In genomic region chr6:155627722-155628212, GRCh38 we compare ENCODE assay signal across 8 cellular contexts.
DNase-seq lines count a peak whose midpoint lies in the region; ATAC-seq, FAIRE-seq and TF ChIP-seq lines count a peak whose summit lies in the region.
"Not testable (repeated sequence)": the region's sequence is repeated elsewhere in the genome, so short reads cannot be mapped to it uniquely, and the experiment has no call there.

No MANE protein-coding gene starts in this region.

- not testable (repeated sequence) for H3K4me3 Mint-ChIP-seq in T-helper 1 cell treated with Interleukin-12 subunit alpha and Interleukin-12 subunit beta and Interleukin-4 antibody, amounts not matched to agents 30 μg/mL and 1 μg/mL, for 36 hours; activated T-cell treated with anti-CD3 and anti-CD28 coated beads, Interleukin-2, amount 50 U/mL, for 24 hours; activated T-helper 2 cell treated with anti-CD3 and anti-CD28 coated beads, Interferon-gamma antibody, Interleukin-2, Interleukin-4, amounts not matched to agents 10 μg/mL and 5 μg/mL and 100 μg/mL, durations not matched to agents 14 hours and 24 hours and 36 hours (ENCODE audit: low read depth); activated naive CD8-positive, alpha-beta T cell treated with anti-CD3 and anti-CD28 coated beads for 36 hours
- H3K4me3 Mint-ChIP-seq in activated CD4-positive, alpha-beta memory T cell treated with anti-CD3 and anti-CD28 coated beads for 36 hours, result peak overlapping the region; percentile 24
- peak overlapping the region; percentile 32 for H3K4me3 Mint-ChIP-seq in stimulated activated effector memory CD8-positive, alpha-beta T cell treated with anti-CD3 and anti-CD28 coated beads, Interleukin-12 subunit alpha, Interleukin-12 subunit beta, amount 100 ng/mL, for 72 hours

- H3K9me3 Mint-ChIP-seq in T-helper 1 cell treated with Interleukin-12 subunit alpha and Interleukin-12 subunit beta and Interleukin-4 antibody, amounts not matched to agents 30 μg/mL and 1 μg/mL, for 36 hours; activated CD4-positive, alpha-beta memory T cell treated with anti-CD3 and anti-CD28 coated beads for 36 hours; activated T-cell treated with anti-CD3 and anti-CD28 coated beads, Interleukin-2, amount 50 U/mL, for 24 hours; activated T-helper 2 cell treated with anti-CD3 and anti-CD28 coated beads, Interferon-gamma antibody, Interleukin-2, Interleukin-4, amounts not matched to agents 10 μg/mL and 5 μg/mL and 100 μg/mL, durations not matched to agents 14 hours and 24 hours and 36 hours; activated naive CD8-positive, alpha-beta T cell treated with anti-CD3 and anti-CD28 coated beads for 36 hours: not testable (repeated sequence)
- peaks cover 16% of the 10 kb centered on the region for H3K9me3 Mint-ChIP-seq in stimulated activated effector memory CD8-positive, alpha-beta T cell treated with anti-CD3 and anti-CD28 coated beads, Interleukin-12 subunit alpha, Interleukin-12 subunit beta, amount 100 ng/mL, for 72 hours

- not testable (repeated sequence) for H4K20me1 ChIP-seq in HepG2 (ENCODE audit: insufficient read depth, low read length)

- TF ChIP-seq CTCF in HepG2 (CRISPR knock-in tag; IDR thresholded peaks at IDR 0.05), result not testable (repeated sequence)

- POLR2A ChIA-PET in activated CD4-positive, alpha-beta memory T cell treated with anti-CD3 and anti-CD28 coated beads for 36 hours (lab: Charles Lee), result interaction anchor here (0.6 to 1.4 kb wide), 4 partner anchors 208 to 1480 kb away, joined by 3 to 5 read pairs (median 3); no protein-coding TSS in a partner anchor
- POLR2A ChIA-PET in HepG2 (lab: Yijun Ruan, JAX), result not testable (repeated sequence)

- DNase-seq in activated CD4-positive, alpha-beta memory T cell treated with anti-CD3 and anti-CD28 coated beads for 36 hours; activated T-cell treated with anti-CD3 and anti-CD28 coated beads, Interleukin-2, amount 50 U/mL, for 24 hours; activated T-helper 2 cell treated with anti-CD3 and anti-CD28 coated beads, Interferon-gamma antibody, Interleukin-2, Interleukin-4, amounts not matched to agents 10 μg/mL and 5 μg/mL and 100 μg/mL, durations not matched to agents 14 hours and 24 hours and 36 hours (ENCODE audit: low spot score); activated naive CD8-positive, alpha-beta T cell treated with anti-CD3 and anti-CD28 coated beads for 36 hours; HepG2 (ENCODE audit: low spot score); stimulated activated effector memory CD8-positive, alpha-beta T cell treated with anti-CD3 and anti-CD28 coated beads, Interleukin-12 subunit alpha, Interleukin-12 subunit beta, amount 100 ng/mL, for 72 hours (ENCODE audit: low spot score in 2 of 2): not testable (repeated sequence)

- ATAC-seq in GM21526 (IDR thresholded peaks at IDR 0.05; ENCODE audit: low FRiP score, unreplicated experiment), result peak; percentile 17
- ATAC-seq in HepG2; stimulated activated effector memory CD8-positive, alpha-beta T cell treated with anti-CD3 and anti-CD28 coated beads, Interleukin-12 subunit alpha, Interleukin-12 subunit beta, amount 100 ng/mL, for 72 hours: not testable (repeated sequence)

- not testable (repeated sequence) for H3K27me3 Mint-ChIP-seq in T-helper 1 cell treated with Interleukin-12 subunit alpha and Interleukin-12 subunit beta and Interleukin-4 antibody, amounts not matched to agents 30 μg/mL and 1 μg/mL, for 36 hours (ENCODE audit: low read depth); activated CD4-positive, alpha-beta memory T cell treated with anti-CD3 and anti-CD28 coated beads for 36 hours; activated T-cell treated with anti-CD3 and anti-CD28 coated beads, Interleukin-2, amount 50 U/mL, for 24 hours; activated T-helper 2 cell treated with anti-CD3 and anti-CD28 coated beads, Interferon-gamma antibody, Interleukin-2, Interleukin-4, amounts not matched to agents 10 μg/mL and 5 μg/mL and 100 μg/mL, durations not matched to agents 14 hours and 24 hours and 36 hours (ENCODE audit: low read depth); activated naive CD8-positive, alpha-beta T cell treated with anti-CD3 and anti-CD28 coated beads for 36 hours

- intact Hi-C loops in activated CD4-positive, alpha-beta memory T cell treated with anti-CD3 and anti-CD28 coated beads for 36 hours (cut with micrococcal nuclease), result loop anchor here (1.0 to 10.0 kb wide), 8 partner anchors 103 to 1020 kb away; partner anchors contain the start of gene TFB1M
- intact Hi-C loops in activated T-helper 2 cell treated with anti-CD3 and anti-CD28 coated beads, Interferon-gamma antibody, Interleukin-2, Interleukin-4, amounts not matched to agents 10 μg/mL and 5 μg/mL and 100 μg/mL, durations not matched to agents 14 hours and 24 hours and 36 hours (cut with micrococcal nuclease), result loop anchor here (5.0 kb wide), 1 partner anchor 210 kb away; no protein-coding TSS in a partner anchor
- intact Hi-C loops in HepG2 (cut with micrococcal nuclease; ENCODE audit: unreplicated experiment), result not testable (repeated sequence)

- CTCF ChIA-PET in activated CD4-positive, alpha-beta memory T cell treated with anti-CD3 and anti-CD28 coated beads for 36 hours (lab: Charles Lee), result interaction anchor here (1.1 kb wide), 1 partner anchor 117 kb away, joined by 4 read pairs; no protein-coding TSS in a partner anchor
- CTCF ChIA-PET in HepG2 (lab: Yijun Ruan, JAX; ENCODE audit: low intra/inter-chr PET ratio, low total read pairs), result not testable (repeated sequence)

- FAIRE-seq in HepG2 (lab: Jason Lieb, UNC), result not testable (repeated sequence)

- H3K9me3 ChIP-seq in HepG2 (ENCODE audit: low read length), result not testable (repeated sequence)

- not testable (repeated sequence) for H3K27ac ChIP-seq in HepG2 (ENCODE audit: extremely low read length, insufficient read depth, low read length)

- not testable (repeated sequence) for H3K4me2 ChIP-seq in HepG2 (ENCODE audit: low read depth, low read length)

- TF ChIP-seq EP300 in HepG2 (IDR thresholded peaks at IDR 0.05; ENCODE audit: low read depth in 2 of 2, low read length in 2 of 2); HepG2 (CRISPR knock-in tag; IDR thresholded peaks at IDR 0.05; ENCODE audit: borderline replicate concordance): not testable (repeated sequence)

- H3K9ac ChIP-seq in HepG2 (ENCODE audit: insufficient read depth, low read depth, low read length), result not testable (repeated sequence)

- H3K36me3 ChIP-seq in HepG2 (replicated peaks in 1 of 2; ENCODE audit: control insufficient read depth in 1 of 2, insufficient read depth in 2 of 2, low read length in 2 of 2), result not testable (repeated sequence)

- not testable (repeated sequence) for H3K36me3 Mint-ChIP-seq in T-helper 1 cell treated with Interleukin-12 subunit alpha and Interleukin-12 subunit beta and Interleukin-4 antibody, amounts not matched to agents 30 μg/mL and 1 μg/mL, for 36 hours (ENCODE audit: low read depth); activated CD4-positive, alpha-beta memory T cell treated with anti-CD3 and anti-CD28 coated beads for 36 hours; activated T-cell treated with anti-CD3 and anti-CD28 coated beads, Interleukin-2, amount 50 U/mL, for 24 hours (ENCODE audit: low read depth); activated T-helper 2 cell treated with anti-CD3 and anti-CD28 coated beads, Interferon-gamma antibody, Interleukin-2, Interleukin-4, amounts not matched to agents 10 μg/mL and 5 μg/mL and 100 μg/mL, durations not matched to agents 14 hours and 24 hours and 36 hours (ENCODE audit: low read depth); activated naive CD8-positive, alpha-beta T cell treated with anti-CD3 and anti-CD28 coated beads for 36 hours; stimulated activated effector memory CD8-positive, alpha-beta T cell treated with anti-CD3 and anti-CD28 coated beads, Interleukin-12 subunit alpha, Interleukin-12 subunit beta, amount 100 ng/mL, for 72 hours

- H2AFZ ChIP-seq in HepG2 (ENCODE audit: low read length), result peak overlapping the region; percentile 37

- TF ChIP-seq POLR2A in HepG2 (IDR thresholded peaks at IDR 0.05; ENCODE audit: insufficient read depth in 1 of 2, low read depth in 2 of 2, low read length in 2 of 2), result not testable (repeated sequence)

- H3K4me1 ChIP-seq in HepG2 (ENCODE audit: insufficient read depth, low read length), result not testable (repeated sequence)

- peak overlapping the region; percentile 49 for H3K27ac Mint-ChIP-seq in T-helper 1 cell treated with Interleukin-12 subunit alpha and Interleukin-12 subunit beta and Interleukin-4 antibody, amounts not matched to agents 30 μg/mL and 1 μg/mL, for 36 hours
- H3K27ac Mint-ChIP-seq in activated CD4-positive, alpha-beta memory T cell treated with anti-CD3 and anti-CD28 coated beads for 36 hours, result peak overlapping the region; percentile 95
- peak overlapping the region; percentile 91 for H3K27ac Mint-ChIP-seq in activated T-cell treated with anti-CD3 and anti-CD28 coated beads, Interleukin-2, amount 50 U/mL, for 24 hours
- H3K27ac Mint-ChIP-seq in activated T-helper 2 cell treated with anti-CD3 and anti-CD28 coated beads, Interferon-gamma antibody, Interleukin-2, Interleukin-4, amounts not matched to agents 10 μg/mL and 5 μg/mL and 100 μg/mL, durations not matched to agents 14 hours and 24 hours and 36 hours, result peak overlapping the region; percentile 88
- peak overlapping the region; percentile 59 for H3K27ac Mint-ChIP-seq in activated naive CD8-positive, alpha-beta T cell treated with anti-CD3 and anti-CD28 coated beads for 36 hours
- peak overlapping the region; percentile 90 for H3K27ac Mint-ChIP-seq in stimulated activated effector memory CD8-positive, alpha-beta T cell treated with anti-CD3 and anti-CD28 coated beads, Interleukin-12 subunit alpha, Interleukin-12 subunit beta, amount 100 ng/mL, for 72 hours

- in situ Hi-C loops in HepG2 (cut with HindIII; ENCODE audit: extremely low pct_ligation_motif_present, low pct_unique_long_range_greater_than_20kb), result not testable (repeated sequence)

- TF ChIP-seq RAD21 in HepG2 (CRISPR knock-in tag; IDR thresholded peaks at IDR 0.05), result not testable (repeated sequence)

- not testable (repeated sequence) for H3K27me3 ChIP-seq in HepG2 (ENCODE audit: control insufficient read depth in 1 of 2, insufficient read depth in 2 of 2, low read length in 2 of 2)

- H3K4me1 Mint-ChIP-seq in T-helper 1 cell treated with Interleukin-12 subunit alpha and Interleukin-12 subunit beta and Interleukin-4 antibody, amounts not matched to agents 30 μg/mL and 1 μg/mL, for 36 hours (ENCODE audit: low read depth); activated T-cell treated with anti-CD3 and anti-CD28 coated beads, Interleukin-2, amount 50 U/mL, for 24 hours (ENCODE audit: low read depth); activated T-helper 2 cell treated with anti-CD3 and anti-CD28 coated beads, Interferon-gamma antibody, Interleukin-2, Interleukin-4, amounts not matched to agents 10 μg/mL and 5 μg/mL and 100 μg/mL, durations not matched to agents 14 hours and 24 hours and 36 hours (ENCODE audit: low read depth); activated naive CD8-positive, alpha-beta T cell treated with anti-CD3 and anti-CD28 coated beads for 36 hours: not testable (repeated sequence)
- peaks cover 18% of the 10 kb centered on the region for H3K4me1 Mint-ChIP-seq in activated CD4-positive, alpha-beta memory T cell treated with anti-CD3 and anti-CD28 coated beads for 36 hours (ENCODE audit: low read depth)
- peaks cover 17% of the 10 kb centered on the region for H3K4me1 Mint-ChIP-seq in stimulated activated effector memory CD8-positive, alpha-beta T cell treated with anti-CD3 and anti-CD28 coated beads, Interleukin-12 subunit alpha, Interleukin-12 subunit beta, amount 100 ng/mL, for 72 hours

- 16% methylated on average over 4 of the region's 4 CpGs for WGBS in HepG2 (ENCODE audit: low lambda C conversion rate)

- not testable (repeated sequence) for H3K79me2 ChIP-seq in HepG2 (ENCODE audit: insufficient read depth, low read length)

- not testable (repeated sequence) for BruUV-seq in HepG2 (replicated peaks; lab: Mats Ljungman, UMichigan)

- not testable (repeated sequence) for H3K4me3 ChIP-seq in HepG2 (replicated peaks in 1 of 3; ENCODE audit: insufficient read depth in 1 of 3, low read depth in 2 of 3, low read length in 3 of 3)
